Comparison of ENCODE assay signal across 29 cellular contexts in genomic region chr11:11347583-11347982, GRCh38. TPM values are rescaled to one million over a fixed set of nuclear protein-coding genes. Genes with fewer than 3 reads are reported as not detected.
DNase-seq lines count a peak whose midpoint lies in the region; ATAC-seq and TF ChIP-seq lines count a peak whose summit lies in the region.
"Had no signal": no experiment of that assay in that cellular context is flagged by ENCODE, and none has a peak within 500 bp of the region (broad histone marks: within the 10 kb centered on the region; RNA-seq: fewer than 3 reads in every experiment).

No MANE protein-coding gene starts in this region.

- H3K4me3 ChIP-seq in colonic mucosa, result no peak overlapping the region
- no peak overlapping the region for H3K4me3 ChIP-seq in hepatocyte
- H3K4me3 ChIP-seq: ascending aorta, BLaER1, esophagus muscularis mucosa, mucosa of descending colon had no signal

- H4K20me1 ChIP-seq in hepatocyte (ENCODE audit: insufficient read depth, poor library complexity, severe bottlenecking), result no peaks in the 10 kb centered on the region
- H4K20me1 ChIP-seq: BLaER1 had no signal

- H3K9me2 ChIP-seq in hepatocyte (replicated peaks; ENCODE audit: insufficient read depth), result no peaks in the 10 kb centered on the region

- intact Hi-C loops in colonic mucosa (cut with DNase I), result no loop called here

- H3K4me1 ChIP-seq in colonic mucosa (no peaks in the 10 kb centered on the region), hepatocyte (ENCODE audit: insufficient read depth) (peaks cover 24% of the 10 kb centered on the region)
- H3K4me1 ChIP-seq: BLaER1 had no signal

- H3K36me3 Mint-ChIP-seq in glutamatergic neuron (ENCODE audit: unreplicated experiment), result no peaks in the 10 kb centered on the region
- H3K36me3 Mint-ChIP-seq: natural killer cell; stimulated activated memory B cell treated with anti-CD40 and anti-IgM and Interleukin-4, amounts not matched to agents 10 μg/mL and 1 μg/mL and 100 μg/mL, for 72 hours; type B pancreatic cell had no signal

- TF ChIP-seq CTCF in colonic mucosa (IDR thresholded peaks at IDR 0.05) (no peak), hepatocyte (IDR thresholded peaks at IDR 0.05; ENCODE audit: poor library complexity) (no peak), glutamatergic neuron (IDR thresholded peaks at IDR 0.05; ENCODE audit: partially characterized antibody, unreplicated experiment) (no peak)

- no peaks in the 10 kb centered on the region for H3K4me1 Mint-ChIP-seq in glutamatergic neuron (ENCODE audit: low read depth, unreplicated experiment)
- H3K4me1 Mint-ChIP-seq: activated B cell treated with CpG ODN at 0.5 μM for 24 hours, natural killer cell had no signal

- no peaks in the 10 kb centered on the region for H3K79me2 ChIP-seq in hepatocyte

- H3K9me3 ChIP-seq in colonic mucosa, result no peaks in the 10 kb centered on the region
- no peaks in the 10 kb centered on the region for H3K9me3 ChIP-seq in hepatocyte (ENCODE audit: low read depth)
- H3K9me3 ChIP-seq: ascending aorta, BLaER1, esophagus muscularis mucosa, mucosa of descending colon had no signal

- H3K27me3 ChIP-seq in colonic mucosa (no peaks in the 10 kb centered on the region), hepatocyte (no peaks in the 10 kb centered on the region)
- H3K27me3 ChIP-seq: ascending aorta, BLaER1, esophagus muscularis mucosa had no signal

- no peak for ATAC-seq in HG03521 (IDR thresholded peaks at IDR 0.05; ENCODE audit: unreplicated experiment)
- ATAC-seq: mucosa of descending colon; natural killer cell; stimulated activated memory B cell treated with anti-CD40 and anti-IgM and Interleukin-4, amounts not matched to agents 10 μg/mL and 1 μg/mL and 100 μg/mL, for 72 hours had no signal

- H3K36me3 ChIP-seq in colonic mucosa (no peaks in the 10 kb centered on the region), hepatocyte (replicated peaks; ENCODE audit: insufficient read depth, low read depth) (no peaks in the 10 kb centered on the region)
- H3K36me3 ChIP-seq: ascending aorta, BLaER1 had no signal

- H3K9ac ChIP-seq in colonic mucosa (ENCODE audit: low read depth in 2 of 2, low read length in 2 of 2), result no peak overlapping the region
- H3K9ac ChIP-seq: BLaER1 had no signal

- H3K4me3 Mint-ChIP-seq in glutamatergic neuron (ENCODE audit: unreplicated experiment), result no peak overlapping the region
- H3K4me3 Mint-ChIP-seq: activated B cell treated with CpG ODN at 0.5 μM for 24 hours; HFFc6; natural killer cell; stimulated activated memory B cell treated with anti-CD40 and anti-IgM and Interleukin-4, amounts not matched to agents 10 μg/mL and 1 μg/mL and 100 μg/mL, for 72 hours; type B pancreatic cell had no signal

- H3K27me3 Mint-ChIP-seq in glutamatergic neuron (ENCODE audit: unreplicated experiment), result peaks cover 3% of the 10 kb centered on the region
- H3K27me3 Mint-ChIP-seq: activated B cell treated with CpG ODN at 0.5 μM for 24 hours had no signal

- 84% methylated on average over 7 of the region's 7 CpGs for WGBS in hepatocyte (ENCODE audit: low lambda C conversion rate, missing lambda C conversion rate)

- no peak overlapping the region for H2AFZ ChIP-seq in hepatocyte

- H3K9me3 Mint-ChIP-seq in glutamatergic neuron (ENCODE audit: unreplicated experiment), result peaks cover 11% of the 10 kb centered on the region
- H3K9me3 Mint-ChIP-seq: activated B cell treated with CpG ODN at 0.5 μM for 24 hours; HFFc6; natural killer cell; stimulated activated memory B cell treated with anti-CD40 and anti-IgM and Interleukin-4, amounts not matched to agents 10 μg/mL and 1 μg/mL and 100 μg/mL, for 72 hours; type B pancreatic cell had no signal

- H3K27ac Mint-ChIP-seq in glutamatergic neuron (ENCODE audit: unreplicated experiment), result no peak overlapping the region
- H3K27ac Mint-ChIP-seq: activated B cell treated with CpG ODN at 0.5 μM for 24 hours; HFFc6; natural killer cell; stimulated activated memory B cell treated with anti-CD40 and anti-IgM and Interleukin-4, amounts not matched to agents 10 μg/mL and 1 μg/mL and 100 μg/mL, for 72 hours; type B pancreatic cell had no signal

- H3K4me2 ChIP-seq in hepatocyte, result no peak overlapping the region
- H3K4me2 ChIP-seq: BLaER1 had no signal

- DNase-seq in EH (ENCODE audit: low read depth) (peak; percentile 5), NCI-H2196 treated with DMSO at 0.1 percent for 48 hours (lab: John Stamatoyannopoulos, UW; ENCODE audit: unreplicated experiment) (peak; percentile 14), colonic mucosa (peak; percentile 21), medulla oblongata (ENCODE audit: extremely low spot score) (peak; percentile 31), COLO829 (ENCODE audit: low spot score) (no peak), hepatocyte (ENCODE audit: low spot score) (no peak), glutamatergic neuron (no peak)
- DNase-seq: activated B cell treated with CpG ODN at 0.5 μM for 24 hours; activated gamma-delta T cell treated with Interleukin-2 at 50 U/mL for 16 hours; activated T-cell treated with anti-CD3 and anti-CD28 coated beads, Interleukin-2, amount 50 U/mL, for 48 hours; COR-L47; foreskin melanocyte; GOT3; HFFc6; hippocampal formation; natural killer cell; NCI-H1105 treated with DMSO at 0.1 percent for 48 hours; NCI-H187 treated with DMSO at 0.1 percent for 48 hours; NCI-H345; NCI-H774; occipital lobe; T1000 had no signal

- H3K27ac ChIP-seq in colonic mucosa, result no peak overlapping the region
- H3K27ac ChIP-seq in hepatocyte, result no peak overlapping the region
- H3K27ac ChIP-seq: ascending aorta, BLaER1, esophagus muscularis mucosa had no signal

RNA-seq across cellular contexts. Expression of gene CSNK2A3, which starts 5.5 kb away (rescaled TPM):
- total RNA-seq in colonic mucosa, result under 1 TPM; 0.57 to 0.64 TPM
- 0.83 and 2.4 TPM in 2 replicates for total RNA-seq in hepatocyte
- polyA plus RNA-seq in hepatocyte, result 0.45 and 0.58 TPM in 2 replicates
- 17.4 TPM for total RNA-seq in glutamatergic neuron (ENCODE audit: unreplicated experiment)

Comparison
In these comparisons a context has a peak if more than half of its experiments do, and no peak if none do; other contexts are left out.
1. DNase-seq: peak in EH (single experiment), NCI-H2196 treated with DMSO at 0.1 percent for 48 hours (single experiment), colonic mucosa (single experiment) and medulla oblongata (single experiment); none in COLO829 (single experiment), hepatocyte (single experiment) and glutamatergic neuron (single experiment).